8 cellular contexts compared by ENCODE assay signal in the genomic region with DNA sequence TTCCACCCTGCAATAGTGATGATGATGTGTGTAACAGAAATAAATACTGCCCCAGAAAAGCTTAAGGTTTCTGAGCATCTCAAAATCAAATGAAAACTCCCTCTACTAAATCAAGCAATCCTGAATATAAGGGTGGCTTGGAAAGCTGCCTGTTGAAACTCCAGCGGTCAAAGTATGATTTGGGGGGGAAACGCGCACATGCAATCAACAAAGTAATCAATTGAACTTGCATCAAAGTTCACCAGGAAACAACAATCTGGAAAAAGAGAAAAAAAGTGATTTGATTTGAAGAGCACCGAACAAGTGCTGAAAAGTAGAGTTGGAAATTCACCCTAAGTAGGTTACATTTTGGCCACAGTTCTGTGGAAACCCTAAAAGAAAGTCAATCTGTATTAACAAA. TPM values are rescaled to one million over a fixed set of nuclear protein-coding genes. Genes with fewer than 3 reads are reported as not detected.
DNase-seq lines count a peak whose midpoint lies in the region; ATAC-seq and TF ChIP-seq lines count a peak whose summit lies in the region.

No MANE protein-coding gene starts in this region.

- peaks cover 15% of the 10 kb centered on the region for H3K4me1 ChIP-seq in psoas muscle

- H3K4me3 ChIP-seq in GM12875 (ENCODE audit: low read depth, low read length) (peak overlapping the region; percentile 83), SK-N-MC (peak overlapping the region; percentile 95), psoas muscle (peak overlapping the region; percentile 85)

- TF ChIP-seq CTCF in GM12875 (IDR thresholded peaks at IDR 0.05; ENCODE audit: borderline replicate concordance, insufficient read depth, low read depth, low read length) (no peak), psoas muscle (IDR thresholded peaks at IDR 0.05) (no peak)

- 0 to 2% (median 2%) methylated on average over 4 of the region's 4 CpGs for WGBS in psoas muscle, 3 donors

- intact Hi-C loops in psoas muscle (cut with DNase I) = loop anchor here (5.0 kb wide), 2 partner anchors 42 to 43 kb away; a partner anchor contains a TSS

- ATAC-seq in psoas muscle = no peak
- no peak for ATAC-seq in GM21447 (IDR thresholded peaks at IDR 0.05; ENCODE audit: unreplicated experiment)
- ATAC-seq in GM19463 (IDR thresholded peaks at IDR 0.05; ENCODE audit: unreplicated experiment) = no peak
- ATAC-seq in GM18858 (IDR thresholded peaks at IDR 0.05; ENCODE audit: unreplicated experiment) = no peak

- peak overlapping the region; percentile 94 for H3K9ac ChIP-seq in SK-N-MC (ENCODE audit: insufficient read length)

- H3K27me3 ChIP-seq in psoas muscle (ENCODE audit: insufficient read depth in 3 of 3, low read length in 2 of 3) = no peaks in the 10 kb centered on the region

- H3K27ac ChIP-seq in SK-N-MC (peak overlapping the region; percentile 88), psoas muscle (peak overlapping the region; percentile 91)

- peaks cover 27% of the 10 kb centered on the region for H3K36me3 ChIP-seq in SK-N-MC (ENCODE audit: insufficient read depth, low read length)
- H3K36me3 ChIP-seq in psoas muscle (ENCODE audit: insufficient read depth in 1 of 2, low read depth in 1 of 2) = peaks cover 0 to 7% of the 10 kb centered on the region in 2 donors

- DNase-seq in SK-N-MC (ENCODE audit: low read depth, low spot score) (no peak), fibroblast of peridontal ligament (ENCODE audit: extremely low read depth) (peak; percentile 40), psoas muscle (no peak), ecto neural progenitor cell (ENCODE audit: low spot score) (no peak)

- H3K9me3 ChIP-seq in SK-N-MC (ENCODE audit: low read depth, low read length) = no peaks in the 10 kb centered on the region
- H3K9me3 ChIP-seq in psoas muscle = no peaks in the 10 kb centered on the region

RNA-seq across cellular contexts. Expression of a gene that starts 0.7 kb away (rescaled TPM):
- 10 to 100 TPM; 57.8 to 79.0 (median 63.0) TPM for total RNA-seq in psoas muscle
- polyA plus RNA-seq in psoas muscle = 100 to 1,000 TPM in 2 of 3 donors, 10 to 100 TPM in 1; 85.8 to 172 (median 149) TPM

RNA-seq across cellular contexts. Expression of a gene that starts 43.6 kb away (rescaled TPM):
- total RNA-seq in psoas muscle = 1 to 10 TPM; 1.4 to 5.2 (median 3.2) TPM
- polyA plus RNA-seq in psoas muscle = 1 to 10 TPM; 1.4 to 6.0 (median 1.9) TPM

RNA-seq across cellular contexts. Expression of a gene that starts 48.3 kb away (rescaled TPM):
- 10 to 100 TPM; 11.5 to 14.6 (median 13.8) TPM for total RNA-seq in psoas muscle
- 10 to 100 TPM in 2 of 3 donors, 1 to 10 TPM in 1; 5.0 to 22.9 (median 19.3) TPM for polyA plus RNA-seq in psoas muscle
